ENCODE assay signal across 29 cellular contexts in genomic region chrX:118257781-118258180, GRCh38.
"Had no signal": no experiment of that assay in that cellular context is flagged by ENCODE, and none has a peak within 500 bp of the region (broad histone marks: within the 10 kb centered on the region; RNA-seq: fewer than 3 reads in every experiment).

No MANE protein-coding gene starts in this region.

- H3K36me3 Mint-ChIP-seq: stimulated activated effector memory CD8-positive, alpha-beta T cell treated with anti-CD3 and anti-CD28 coated beads, Interleukin-12 subunit alpha, Interleukin-12 subunit beta, amount 100 ng/mL, for 72 hours; stimulated activated memory B cell treated with anti-CD40 and anti-IgM and Interleukin-4, amounts not matched to agents 10 μg/mL and 1 μg/mL and 100 μg/mL, for 72 hours; stimulated activated naive B cell treated with anti-CD40 and anti-IgM and Interleukin-4, amounts not matched to agents 10 μg/mL and 1 μg/mL and 100 μg/mL, for 72 hours; type B pancreatic cell had no signal

- H3K9me3 Mint-ChIP-seq: stimulated activated effector memory CD8-positive, alpha-beta T cell treated with anti-CD3 and anti-CD28 coated beads, Interleukin-12 subunit alpha, Interleukin-12 subunit beta, amount 100 ng/mL, for 72 hours; stimulated activated memory B cell treated with anti-CD40 and anti-IgM and Interleukin-4, amounts not matched to agents 10 μg/mL and 1 μg/mL and 100 μg/mL, for 72 hours; stimulated activated naive B cell treated with anti-CD40 and anti-IgM and Interleukin-4, amounts not matched to agents 10 μg/mL and 1 μg/mL and 100 μg/mL, for 72 hours; stimulated activated naive CD8-positive, alpha-beta T cell treated with anti-CD3 and anti-CD28 coated beads, Interleukin-15, amount 100 ng/mL, for 72 hours; stimulated activated naive CD8-positive, alpha-beta T cell treated with anti-CD3 and anti-CD28 coated beads, Interleukin-15, Interleukin-2, amounts not matched to agents 100 ng/mL and 50 ng/mL, for 24 hours; type B pancreatic cell had no signal

- H3K4me1 ChIP-seq: stomach, suprapubic skin, testis, thyroid gland, tibial artery, tibial nerve, transverse colon, upper lobe of left lung, upper lobe of right lung, uterus, vagina had no signal

- DNase-seq: stimulated activated CD4-positive, alpha-beta T cell treated with anti-CD3 and anti-CD28 coated beads, Interleukin-2, amount 100 ng/mL, for 48 hours; stimulated activated CD4-positive, alpha-beta T cell treated with anti-CD3 and anti-CD28 coated beads, Interleukin-4, amount 100 ng/mL, for 1 hour; stimulated activated CD4-positive, alpha-beta T cell treated with anti-CD3 and anti-CD28 coated beads, Interleukin-4, amount 100 ng/mL, for 24 hours; stimulated activated CD4-positive, alpha-beta T cell treated with anti-CD3 and anti-CD28 coated beads, Interleukin-4, amount 100 ng/mL, for 4 hours; stimulated activated CD8-positive, alpha-beta memory T cell treated with anti-CD3 and anti-CD28 coated beads, Interleukin-4, amount 100 ng/mL, for 48 hours; stimulated activated naive B cell treated with anti-CD40 and anti-IgM and Interleukin-4, amounts not matched to agents 10 μg/mL and 1 μg/mL and 100 μg/mL, for 72 hours; stimulated activated naive CD4-positive, alpha-beta T cell; stimulated activated naive CD4-positive, alpha-beta T cell treated with Interleukin-2 at 50 U/mL for 16 hours; stimulated activated naive CD8-positive, alpha-beta T cell treated with anti-CD3 and anti-CD28 coated beads, Interleukin-15, amount 100 ng/mL, for 72 hours; stimulated activated naive CD8-positive, alpha-beta T cell treated with anti-CD3 and anti-CD28 coated beads, Interleukin-15, Interleukin-2, amounts not matched to agents 100 U/mL and 50 U/mL, for 24 hours; stomach; substantia nigra; testis; thyroid gland; tibial artery; transverse colon; trophoblast cell; upper lobe of left lung; upper lobe of right lung; uterus had no signal

- H3K9me3 ChIP-seq: stomach, suprapubic skin, testis, thoracic aorta, thyroid gland, tibial artery, tibial nerve, transverse colon, upper lobe of left lung, upper lobe of right lung, uterus, vagina had no signal

- H3K36me3 ChIP-seq: stomach, suprapubic skin, thoracic aorta, thyroid gland, tibial artery, tibial nerve, transverse colon, upper lobe of left lung, upper lobe of right lung, uterus, vagina had no signal

- H3K27me3 Mint-ChIP-seq: stimulated activated memory B cell treated with anti-CD40 and anti-IgM and Interleukin-4, amounts not matched to agents 10 μg/mL and 1 μg/mL and 100 μg/mL, for 72 hours; stimulated activated naive CD8-positive, alpha-beta T cell treated with anti-CD3 and anti-CD28 coated beads, Interleukin-15, amount 100 ng/mL, for 72 hours; stimulated activated naive CD8-positive, alpha-beta T cell treated with anti-CD3 and anti-CD28 coated beads, Interleukin-15, Interleukin-2, amounts not matched to agents 100 ng/mL and 50 ng/mL, for 24 hours had no signal

- H3K27ac ChIP-seq: stomach, suprapubic skin, testis, thoracic aorta, thyroid gland, tibial artery, tibial nerve, transverse colon, upper lobe of left lung, upper lobe of right lung, uterus, vagina had no signal

- H3K4me1 Mint-ChIP-seq: stimulated activated effector memory CD8-positive, alpha-beta T cell treated with anti-CD3 and anti-CD28 coated beads, Interleukin-12 subunit alpha, Interleukin-12 subunit beta, amount 100 ng/mL, for 72 hours; stimulated activated memory B cell treated with anti-CD40 and anti-IgM and Interleukin-4, amounts not matched to agents 10 μg/mL and 1 μg/mL and 100 μg/mL, for 72 hours; stimulated activated naive CD8-positive, alpha-beta T cell treated with anti-CD3 and anti-CD28 coated beads, Interleukin-15, amount 100 ng/mL, for 72 hours had no signal

- ATAC-seq: stimulated activated effector memory CD8-positive, alpha-beta T cell treated with anti-CD3 and anti-CD28 coated beads, Interleukin-12 subunit alpha, Interleukin-12 subunit beta, amount 100 ng/mL, for 72 hours; stimulated activated memory B cell treated with anti-CD40 and anti-IgM and Interleukin-4, amounts not matched to agents 10 μg/mL and 1 μg/mL and 100 μg/mL, for 72 hours; stimulated activated naive B cell treated with anti-CD40 and anti-IgM and Interleukin-4, amounts not matched to agents 10 μg/mL and 1 μg/mL and 100 μg/mL, for 72 hours; stimulated activated naive CD8-positive, alpha-beta T cell treated with anti-CD3 and anti-CD28 coated beads, Interleukin-15, amount 100 ng/mL, for 72 hours; stimulated activated naive CD8-positive, alpha-beta T cell treated with anti-CD3 and anti-CD28 coated beads, Interleukin-15, Interleukin-2, amounts not matched to agents 100 U/mL and 50 U/mL, for 24 hours; upper lobe of right lung had no signal

- H3K4me3 ChIP-seq: stomach, suprapubic skin, testis, thoracic aorta, thyroid gland, tibial artery, tibial nerve, transverse colon, upper lobe of left lung, upper lobe of right lung, uterus, vagina had no signal

- H3K27ac Mint-ChIP-seq: stimulated activated effector memory CD8-positive, alpha-beta T cell treated with anti-CD3 and anti-CD28 coated beads, Interleukin-12 subunit alpha, Interleukin-12 subunit beta, amount 100 ng/mL, for 72 hours; stimulated activated memory B cell treated with anti-CD40 and anti-IgM and Interleukin-4, amounts not matched to agents 10 μg/mL and 1 μg/mL and 100 μg/mL, for 72 hours; stimulated activated naive B cell treated with anti-CD40 and anti-IgM and Interleukin-4, amounts not matched to agents 10 μg/mL and 1 μg/mL and 100 μg/mL, for 72 hours; stimulated activated naive CD8-positive, alpha-beta T cell treated with anti-CD3 and anti-CD28 coated beads, Interleukin-15, amount 100 ng/mL, for 72 hours; stimulated activated naive CD8-positive, alpha-beta T cell treated with anti-CD3 and anti-CD28 coated beads, Interleukin-15, Interleukin-2, amounts not matched to agents 100 ng/mL and 50 ng/mL, for 24 hours; type B pancreatic cell had no signal

- FAIRE-seq: urothelium cell line had no signal

- H3K4me3 Mint-ChIP-seq: stimulated activated effector memory CD8-positive, alpha-beta T cell treated with anti-CD3 and anti-CD28 coated beads, Interleukin-12 subunit alpha, Interleukin-12 subunit beta, amount 100 ng/mL, for 72 hours; stimulated activated memory B cell treated with anti-CD40 and anti-IgM and Interleukin-4, amounts not matched to agents 10 μg/mL and 1 μg/mL and 100 μg/mL, for 72 hours; stimulated activated naive B cell treated with anti-CD40 and anti-IgM and Interleukin-4, amounts not matched to agents 10 μg/mL and 1 μg/mL and 100 μg/mL, for 72 hours; stimulated activated naive CD8-positive, alpha-beta T cell treated with anti-CD3 and anti-CD28 coated beads, Interleukin-15, amount 100 ng/mL, for 72 hours; stimulated activated naive CD8-positive, alpha-beta T cell treated with anti-CD3 and anti-CD28 coated beads, Interleukin-15, Interleukin-2, amounts not matched to agents 100 ng/mL and 50 ng/mL, for 24 hours; type B pancreatic cell had no signal

- H3K27me3 ChIP-seq: stomach, suprapubic skin, testis, thyroid gland, tibial artery, tibial nerve, transverse colon, upper lobe of left lung, upper lobe of right lung, uterus, vagina had no signal
